Comparison of ENCODE assay signal across 8 cellular contexts in the genomic region with DNA sequence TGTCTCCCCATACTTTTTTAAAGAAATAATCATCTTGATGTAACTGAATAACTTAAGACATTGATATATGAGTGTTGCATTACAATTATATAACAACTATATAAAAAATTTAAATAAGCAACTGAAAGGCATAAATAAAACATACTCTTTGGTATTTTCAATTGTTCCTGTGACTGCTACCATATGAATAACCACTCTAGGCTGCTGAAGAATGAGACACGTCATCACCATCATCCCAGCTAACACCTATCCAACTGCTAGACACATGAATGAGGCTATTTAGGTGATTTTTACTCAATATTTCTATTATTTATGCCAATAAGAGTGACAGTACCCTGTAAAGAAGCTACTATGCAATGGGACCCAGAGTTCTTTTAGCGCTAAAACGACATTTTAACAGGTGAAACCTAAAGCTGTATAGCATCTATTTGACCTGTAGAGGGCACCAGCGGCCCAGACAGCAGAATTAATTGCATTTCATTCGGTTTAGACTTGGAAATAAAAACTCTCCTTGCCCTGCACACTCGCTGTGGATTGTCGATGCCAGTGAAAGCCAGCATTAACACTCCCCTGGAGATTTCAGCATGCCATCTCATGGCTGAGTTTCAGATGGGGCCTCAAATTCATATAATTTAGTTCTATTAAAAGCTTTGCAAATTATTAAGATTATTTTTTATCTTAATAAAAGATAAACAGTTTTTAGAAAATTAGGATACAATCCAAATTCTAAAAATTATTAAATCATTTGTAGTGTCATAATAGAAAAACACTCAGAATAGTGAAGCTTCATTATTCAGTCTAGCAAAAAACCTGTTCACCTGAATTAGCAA.
A peak's percentile ranks its signal among the peaks of the same experiment; 100 is the strongest.
DNase-seq lines count a peak whose midpoint lies in the region; ATAC-seq and TF ChIP-seq lines count a peak whose summit lies in the region.

No MANE protein-coding gene starts in this region.

- ATAC-seq in GM18870 (IDR thresholded peaks at IDR 0.05; ENCODE audit: unreplicated experiment) (peak; percentile 81), HG03060 (IDR thresholded peaks at IDR 0.05; ENCODE audit: low read depth, unreplicated experiment) (peak; percentile 80), T-helper 17 cell (peak; percentile 30), mucosa of descending colon (peak; percentile 43), upper lobe of right lung (peak; percentile 93)

- no peak overlapping the region for H3K4me3 Mint-ChIP-seq in T-helper 17 cell
- no peak overlapping the region for H3K4me3 Mint-ChIP-seq in endodermal cell

- H3K9me3 ChIP-seq in T-helper 17 cell (ENCODE audit: control insufficient read depth, low read length, poor library complexity, severe bottlenecking) (no peaks in the 10 kb centered on the region), endodermal cell (ENCODE audit: control insufficient read depth, low read length) (no peaks in the 10 kb centered on the region), mucosa of descending colon (no peaks in the 10 kb centered on the region), upper lobe of right lung (no peaks in the 10 kb centered on the region)

- no peak overlapping the region for H3K27ac ChIP-seq in endodermal cell (ENCODE audit: low read depth, low read length)
- no peak overlapping the region for H3K27ac ChIP-seq in upper lobe of right lung

- intact Hi-C loops in mucosa of descending colon (cut with DNase I, micrococcal nuclease), result loop anchor here in 1 of 2 donors (10.0 kb wide), 1 partner anchor 240 kb away; no protein-coding TSS in a partner anchor
- intact Hi-C loops in upper lobe of right lung (cut with DNase I), result no loop called here

- H3K36me3 Mint-ChIP-seq in T-helper 17 cell (ENCODE audit: low read depth), result no peaks in the 10 kb centered on the region
- H3K36me3 Mint-ChIP-seq in endodermal cell (ENCODE audit: low read depth), result no peaks in the 10 kb centered on the region

- H3K36me3 ChIP-seq in endodermal cell (ENCODE audit: control insufficient read depth, insufficient read depth, low read length) (no peaks in the 10 kb centered on the region), mucosa of descending colon (ENCODE audit: low read depth) (no peaks in the 10 kb centered on the region), upper lobe of right lung (no peaks in the 10 kb centered on the region)

- no peak overlapping the region for H3K9ac ChIP-seq in endodermal cell (ENCODE audit: extremely low read depth, low read length, poor library complexity, severe bottlenecking)

- H3K4me3 ChIP-seq in endodermal cell (ENCODE audit: low read length) (no peak overlapping the region), mucosa of descending colon (no peak overlapping the region), upper lobe of right lung (no peak overlapping the region)

- no peaks in the 10 kb centered on the region for H3K4me1 ChIP-seq in endodermal cell (ENCODE audit: control insufficient read depth, insufficient read depth, low read length)
- no peaks in the 10 kb centered on the region for H3K4me1 ChIP-seq in mucosa of descending colon (ENCODE audit: low read depth)
- no peaks in the 10 kb centered on the region for H3K4me1 ChIP-seq in upper lobe of right lung

- peak; percentile 69 for DNase-seq in CD1c-positive myeloid dendritic cell (ENCODE audit: extremely low spot score)
- DNase-seq in NCI-H1694 treated with DMSO at 0.1 percent for 48 hours (lab: John Stamatoyannopoulos, UW), result peak; percentile 85
- no peak for DNase-seq in T-helper 17 cell
- peak; percentile 76 for DNase-seq in endodermal cell
- peak in 2 of 3 donors; percentile 31 to 38 for DNase-seq in mucosa of descending colon
- peak; percentile 50 for DNase-seq in upper lobe of right lung

- peak; percentile 95 for TF ChIP-seq CTCF in endodermal cell (conservative IDR thresholded peaks at IDR 0.05)
- TF ChIP-seq CTCF in mucosa of descending colon (IDR thresholded peaks at IDR 0.05), result peak; percentile 50
- peak; percentile 90 for TF ChIP-seq CTCF in upper lobe of right lung (IDR thresholded peaks at IDR 0.05)

- peaks cover 4% of the 10 kb centered on the region for H3K9me3 Mint-ChIP-seq in endodermal cell

- H3K4me1 Mint-ChIP-seq in T-helper 17 cell, result no peaks in the 10 kb centered on the region
- H3K4me1 Mint-ChIP-seq in endodermal cell, result no peaks in the 10 kb centered on the region

- no peak overlapping the region for H3K27ac Mint-ChIP-seq in T-helper 17 cell
- H3K27ac Mint-ChIP-seq in endodermal cell, result no peak overlapping the region

- H3K27me3 ChIP-seq in endodermal cell (ENCODE audit: control insufficient read depth, insufficient read depth, low read length, poor library complexity, severe bottlenecking), result no peaks in the 10 kb centered on the region
- peaks cover 3% of the 10 kb centered on the region for H3K27me3 ChIP-seq in upper lobe of right lung

- H3K27me3 Mint-ChIP-seq in T-helper 17 cell, result no peaks in the 10 kb centered on the region
- peaks cover 2% of the 10 kb centered on the region for H3K27me3 Mint-ChIP-seq in endodermal cell (ENCODE audit: insufficient read depth)

- WGBS in endodermal cell (ENCODE audit: insufficient coverage in 1 of 2, insufficient read length in 1 of 2), 2 experiments, result 0 to 14% methylated on average over 5 to 7 of the region's 7 CpGs

Comparison
In these comparisons a context has a peak if more than half of its experiments do, and no peak if none do; other contexts are left out.
1. DNase-seq: peak in CD1c-positive myeloid dendritic cell (single experiment), NCI-H1694 treated with DMSO at 0.1 percent for 48 hours (single experiment), endodermal cell (single experiment), mucosa of descending colon (2 of 3) and upper lobe of right lung (single experiment); none in T-helper 17 cell (0 of 3).
2. ATAC-seq: peak in every context shown above with its lines; median percentile 93 in upper lobe of right lung; 81 in GM18870; 80 in HG03060; 43 in mucosa of descending colon; 30 in T-helper 17 cell.
3. Peak in every context shown above with its lines, with median percentiles within 50 percentile points of each other: CTCF ChIP-seq.